In genomic region chr1:186155594-186155993, GRCh38 we compare ENCODE assay signal across 7 cellular contexts.
DNase-seq lines count a peak whose midpoint lies in the region; ATAC-seq, FAIRE-seq and TF ChIP-seq lines count a peak whose summit lies in the region.

No MANE protein-coding gene starts in this region.

- FAIRE-seq in astrocyte (lab: Jason Lieb, UNC) = peak; percentile 85

- no peak overlapping the region for H2AFZ ChIP-seq in astrocyte (ENCODE audit: low read depth, low read length)

- no peaks in the 10 kb centered on the region for H3K79me2 ChIP-seq in astrocyte (ENCODE audit: insufficient read depth, low read length)

- H3K27me3 Mint-ChIP-seq in astrocyte (ENCODE audit: low read depth, unreplicated experiment) = no peaks in the 10 kb centered on the region

- peak overlapping the region; percentile 14 for H3K4me2 ChIP-seq in astrocyte (ENCODE audit: low read length)

- H3K4me1 ChIP-seq in astrocyte (ENCODE audit: insufficient read depth, low read length) = peaks cover 18% of the 10 kb centered on the region
- no peaks in the 10 kb centered on the region for H3K4me1 ChIP-seq in lower lobe of right lung
- H3K4me1 ChIP-seq in stomach = no peaks in the 10 kb centered on the region
- no peaks in the 10 kb centered on the region for H3K4me1 ChIP-seq in mucosa of descending colon (ENCODE audit: low read depth)

- TF ChIP-seq CTCF in GM06990 (IDR thresholded peaks at IDR 0.05; ENCODE audit: insufficient read depth, low read length, poor library complexity, severe bottlenecking) (peak; percentile 56), astrocyte (IDR thresholded peaks at IDR 0.05; ENCODE audit: insufficient read depth, low read depth, low read length) (peak; percentile 78), lower lobe of right lung (IDR thresholded peaks at IDR 0.05) (peak; percentile 41), stomach (IDR thresholded peaks at IDR 0.05) (peak in 2 of 7 experiments; percentile 6 to 11), mucosa of descending colon (IDR thresholded peaks at IDR 0.05) (no peak)

- H3K9me3 ChIP-seq in astrocyte (ENCODE audit: insufficient read depth, low read depth, low read length) (no peaks in the 10 kb centered on the region), lower lobe of right lung (no peaks in the 10 kb centered on the region), stomach (no peaks in the 10 kb centered on the region), mucosa of descending colon (no peaks in the 10 kb centered on the region)

- no peak for TF ChIP-seq EP300 in stomach (IDR thresholded peaks at IDR 0.05)

- H3K36me3 ChIP-seq in GM06990 (ENCODE audit: control insufficient read depth, insufficient read depth, low read length) (no peaks in the 10 kb centered on the region), astrocyte (ENCODE audit: insufficient read depth, low read length) (no peaks in the 10 kb centered on the region), lower lobe of right lung (peaks cover 7% of the 10 kb centered on the region), stomach (no peaks in the 10 kb centered on the region), mucosa of descending colon (ENCODE audit: low read depth) (no peaks in the 10 kb centered on the region)

- peaks cover 2% of the 10 kb centered on the region for H3K9me3 Mint-ChIP-seq in astrocyte (ENCODE audit: unreplicated experiment)

- intact Hi-C loops in lower lobe of right lung (cut with DNase I) (no loop called here), stomach (cut with DNase I; ENCODE audit: low total_unique reads) (no loop called here), mucosa of descending colon (cut with DNase I, micrococcal nuclease) (no loop called here)

- H4K20me1 ChIP-seq in astrocyte (ENCODE audit: insufficient read depth, low read length) = no peaks in the 10 kb centered on the region

- no peaks in the 10 kb centered on the region for H3K36me3 Mint-ChIP-seq in astrocyte (ENCODE audit: low read depth, unreplicated experiment)

- peak; percentile 72 for ATAC-seq in GM21825 (IDR thresholded peaks at IDR 0.05; ENCODE audit: unreplicated experiment)
- peak; percentile 51 to 63 for ATAC-seq in lower lobe of right lung
- ATAC-seq in mucosa of descending colon = no peak

- 55 to 72% (median 65%) methylated on average over 1 of the region's 1 CpG for WGBS in stomach, 5 donors

- no peaks in the 10 kb centered on the region for H3K27me3 ChIP-seq in GM06990 (replicated peaks; ENCODE audit: control insufficient read depth, insufficient read depth, low read length)
- no peaks in the 10 kb centered on the region for H3K27me3 ChIP-seq in astrocyte (ENCODE audit: insufficient read depth, low read length)
- H3K27me3 ChIP-seq in lower lobe of right lung (ENCODE audit: low read depth) = no peaks in the 10 kb centered on the region
- no peaks in the 10 kb centered on the region for H3K27me3 ChIP-seq in stomach

- H3K9ac ChIP-seq in astrocyte (ENCODE audit: low read length) = no peak overlapping the region

- DNase-seq in GM06990 (ENCODE audit: extremely low read depth, insufficient read length) (peak; percentile 16), NCI-H1105 (lab: John Stamatoyannopoulos, UW) (peak; percentile 15), astrocyte (ENCODE audit: low read depth) (peak; percentile 71), lower lobe of right lung (no peak), stomach (no peak), mucosa of descending colon (no peak)

- H3K4me3 ChIP-seq in GM06990 (replicated peaks; ENCODE audit: low read depth, low read length) (no peak overlapping the region), astrocyte (ENCODE audit: insufficient read depth, low read depth, low read length) (no peak overlapping the region), lower lobe of right lung (no peak overlapping the region), stomach (no peak overlapping the region), mucosa of descending colon (no peak overlapping the region)

- H3K27ac ChIP-seq in astrocyte (ENCODE audit: low read depth, low read length) (no peak overlapping the region), lower lobe of right lung (no peak overlapping the region), stomach (no peak overlapping the region)

- peaks cover 25% of the 10 kb centered on the region for H3K4me1 Mint-ChIP-seq in astrocyte (ENCODE audit: low read depth, unreplicated experiment)

- H3K4me3 Mint-ChIP-seq in astrocyte (ENCODE audit: unreplicated experiment) = no peak overlapping the region

- no peak for TF ChIP-seq POLR2A in stomach (IDR thresholded peaks at IDR 0.05)

- H3K27ac Mint-ChIP-seq in astrocyte (ENCODE audit: unreplicated experiment) = peak overlapping the region; percentile 58

Comparison
In these comparisons a context has a peak if more than half of its experiments do, and no peak if none do; other contexts are left out.
1. DNase-seq: peak in GM06990 (single experiment), NCI-H1105 (single experiment) and astrocyte (single experiment); none in lower lobe of right lung (single experiment), stomach (single experiment) and mucosa of descending colon (0 of 3).